ENCODE assay signal across 1 cellular context in genomic region chr17:19295478-19296200, GRCh38.
TF ChIP-seq lines count a peak whose summit lies in the region.

No MANE protein-coding gene starts in this region.

TF ChIP-seq in GM23338, 12 proteins besides CTCF, POLR2A, EP300 and RAD21 (continued from another document):
- no peak for TF ChIP-seq ZNF462 (CRISPR knock-in tag; IDR thresholded peaks at IDR 0.05)
- TF ChIP-seq STAT1 (IDR thresholded peaks at IDR 0.05; ENCODE audit: unreplicated experiment) = no peak
- no peak for TF ChIP-seq EZH2phosphoT487 (IDR thresholded peaks at IDR 0.05; ENCODE audit: unreplicated experiment)
- no peak for TF ChIP-seq EZH2 (IDR thresholded peaks at IDR 0.05; ENCODE audit: low read depth, unreplicated experiment)
- TF ChIP-seq, protein P1, sequence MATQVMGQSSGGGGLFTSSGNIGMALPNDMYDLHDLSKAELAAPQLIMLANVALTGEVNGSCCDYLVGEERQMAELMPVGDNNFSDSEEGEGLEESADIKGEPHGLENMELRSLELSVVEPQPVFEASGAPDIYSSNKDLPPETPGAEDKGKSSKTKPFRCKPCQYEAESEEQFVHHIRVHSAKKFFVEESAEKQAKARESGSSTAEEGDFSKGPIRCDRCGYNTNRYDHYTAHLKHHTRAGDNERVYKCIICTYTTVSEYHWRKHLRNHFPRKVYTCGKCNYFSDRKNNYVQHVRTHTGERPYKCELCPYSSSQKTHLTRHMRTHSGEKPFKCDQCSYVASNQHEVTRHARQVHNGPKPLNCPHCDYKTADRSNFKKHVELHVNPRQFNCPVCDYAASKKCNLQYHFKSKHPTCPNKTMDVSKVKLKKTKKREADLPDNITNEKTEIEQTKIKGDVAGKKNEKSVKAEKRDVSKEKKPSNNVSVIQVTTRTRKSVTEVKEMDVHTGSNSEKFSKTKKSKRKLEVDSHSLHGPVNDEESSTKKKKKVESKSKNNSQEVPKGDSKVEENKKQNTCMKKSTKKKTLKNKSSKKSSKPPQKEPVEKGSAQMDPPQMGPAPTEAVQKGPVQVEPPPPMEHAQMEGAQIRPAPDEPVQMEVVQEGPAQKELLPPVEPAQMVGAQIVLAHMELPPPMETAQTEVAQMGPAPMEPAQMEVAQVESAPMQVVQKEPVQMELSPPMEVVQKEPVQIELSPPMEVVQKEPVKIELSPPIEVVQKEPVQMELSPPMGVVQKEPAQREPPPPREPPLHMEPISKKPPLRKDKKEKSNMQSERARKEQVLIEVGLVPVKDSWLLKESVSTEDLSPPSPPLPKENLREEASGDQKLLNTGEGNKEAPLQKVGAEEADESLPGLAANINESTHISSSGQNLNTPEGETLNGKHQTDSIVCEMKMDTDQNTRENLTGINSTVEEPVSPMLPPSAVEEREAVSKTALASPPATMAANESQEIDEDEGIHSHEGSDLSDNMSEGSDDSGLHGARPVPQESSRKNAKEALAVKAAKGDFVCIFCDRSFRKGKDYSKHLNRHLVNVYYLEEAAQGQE (IDR thresholded peaks at IDR 0.05; ENCODE audit: unreplicated experiment) = no peak
- no peak for TF ChIP-seq JUNB (IDR thresholded peaks at IDR 0.05; ENCODE audit: unreplicated experiment)
- TF ChIP-seq POLR2AphosphoS5 (IDR thresholded peaks at IDR 0.05; ENCODE audit: low read depth) = no peak
- TF ChIP-seq ZNF114 (CRISPR knock-in tag; IDR thresholded peaks at IDR 0.05) = no peak
